Comparison of ENCODE assay signal across 9 cellular contexts in genomic region chr4:71553605-71554004, GRCh38.
DNase-seq lines count a peak whose midpoint lies in the region; ATAC-seq and TF ChIP-seq lines count a peak whose summit lies in the region.
"Had no signal": no experiment of that assay in that cellular context is flagged by ENCODE, and none has a peak within 500 bp of the region (broad histone marks: within the 10 kb centered on the region; RNA-seq: fewer than 3 reads in every experiment).

No MANE protein-coding gene starts in this region.

- TF ChIP-seq CTCF in AG04450 (IDR thresholded peaks at IDR 0.05; ENCODE audit: low read depth, low read length) (peak; percentile 68), cardiac muscle cell (IDR thresholded peaks at IDR 0.05; ENCODE audit: low read depth, low read length) (peak; percentile 60), suprapubic skin (IDR thresholded peaks at IDR 0.05) (peak; percentile 6 to 42)

- H3K27ac ChIP-seq in AG04450 (ENCODE audit: low read depth, low read length) (no peak overlapping the region), cardiac muscle cell (no peak overlapping the region), suprapubic skin (no peak overlapping the region)

- no peaks in the 10 kb centered on the region for H3K27me3 ChIP-seq in AG04450 (ENCODE audit: control insufficient read depth, insufficient read depth, low read length)
- H3K27me3 ChIP-seq in cardiac muscle cell: no peaks in the 10 kb centered on the region
- H3K27me3 ChIP-seq in suprapubic skin: no peaks in the 10 kb centered on the region

- DNase-seq in AG04450 (ENCODE audit: low read depth, low spot score) (no peak), OCI-M1 (lab: John Stamatoyannopoulos, UW) (peak; percentile 50), cardiac muscle cell (ENCODE audit: low read depth in 1 of 2, low spot score in 1 of 2) (peak; percentile 24 to 61), suprapubic skin (ENCODE audit: low spot score in 2 of 2) (no peak), CD1c-positive myeloid dendritic cell (ENCODE audit: extremely low spot score) (no peak)
- no peak for DNase-seq in stimulated activated CD4-positive, alpha-beta T cell treated with anti-CD3 and anti-CD28 coated beads, Interleukin-2, amount 100 ng/mL, for 24 hours
- DNase-seq: activated naive CD8-positive, alpha-beta T cell treated with anti-CD3 and anti-CD28 coated beads, Interleukin-2, amount 10 ng/mL, durations not matched to agents 7 days and 5 days had no signal

- TF ChIP-seq POLR2A in suprapubic skin (IDR thresholded peaks at IDR 0.05): no peak

- H3K4me1 ChIP-seq in cardiac muscle cell (ENCODE audit: low read depth) (peaks cover 21% of the 10 kb centered on the region), suprapubic skin (no peaks in the 10 kb centered on the region)

- CTCF ChIA-PET in AG04450 (lab: Charles Lee): interaction anchor here (0.7 to 2.0 kb wide), 24 partner anchors 12 to 576 kb away, joined by 3 to 10 read pairs (median 4); no protein-coding TSS in a partner anchor

- TF ChIP-seq EP300 in suprapubic skin (IDR thresholded peaks at IDR 0.05): no peak

- no peaks in the 10 kb centered on the region for H3K9me3 ChIP-seq in AG04450 (ENCODE audit: control insufficient read depth, insufficient read depth, low read length)
- no peaks in the 10 kb centered on the region for H3K9me3 ChIP-seq in cardiac muscle cell (ENCODE audit: low read depth)
- H3K9me3 ChIP-seq in suprapubic skin: no peaks in the 10 kb centered on the region

- no peak overlapping the region for H3K4me3 ChIP-seq in AG04450 (ENCODE audit: low read depth, low read length)
- H3K4me3 ChIP-seq in cardiac muscle cell: no peak overlapping the region
- H3K4me3 ChIP-seq in suprapubic skin: no peak overlapping the region

- no peaks in the 10 kb centered on the region for H3K36me3 ChIP-seq in cardiac muscle cell
- H3K36me3 ChIP-seq in suprapubic skin: no peaks in the 10 kb centered on the region

- 36% methylated on average over 1 of the region's 1 CpG for WGBS in suprapubic skin

- ATAC-seq in GM21423 (IDR thresholded peaks at IDR 0.05; ENCODE audit: unreplicated experiment) (peak; percentile 54), GM19328 (IDR thresholded peaks at IDR 0.05; ENCODE audit: unreplicated experiment) (no peak)

- POLR2A ChIA-PET in AG04450 (lab: Yijun Ruan, JAX): interaction anchor here (0.7 to 1.6 kb wide), 2 partner anchors 9 to 367 kb away, joined by 4 to 7 read pairs; no protein-coding TSS in a partner anchor

Comparison
In these comparisons a context has a peak if more than half of its experiments do, and no peak if none do; other contexts are left out.
1. DNase-seq: peak in OCI-M1 (single experiment) and cardiac muscle cell (2 of 2); none in AG04450 (single experiment), suprapubic skin (0 of 2), CD1c-positive myeloid dendritic cell (single experiment) and stimulated activated CD4-positive, alpha-beta T cell treated with anti-CD3 and anti-CD28 coated beads, Interleukin-2, amount 100 ng/mL, for 24 hours (0 of 2).
2. Peak in every context shown above with its lines, with median percentiles within 50 percentile points of each other: CTCF ChIP-seq.